Comparison of ENCODE assay signal across 8 cellular contexts in the genomic region with DNA sequence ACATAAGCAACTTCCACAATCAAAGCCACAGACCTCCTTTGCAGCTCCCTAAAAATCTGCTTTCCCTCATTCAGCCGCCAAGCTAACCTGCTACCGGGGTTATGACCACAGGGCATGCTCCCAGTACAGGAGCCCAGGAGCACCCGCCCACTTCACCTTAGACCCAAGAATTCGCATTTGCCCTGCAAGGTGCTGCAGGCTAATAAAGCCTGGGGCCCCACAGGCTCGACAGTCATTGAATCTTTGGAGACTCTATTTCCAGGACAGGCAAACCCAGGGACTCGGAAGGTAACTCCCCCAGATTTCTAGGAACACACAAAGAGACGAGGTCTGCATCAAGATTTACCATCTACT. TPM values are rescaled to one million over a fixed set of nuclear protein-coding genes. Genes with fewer than 3 reads are reported as not detected.
DNase-seq lines count a peak whose midpoint lies in the region; ATAC-seq, FAIRE-seq and TF ChIP-seq lines count a peak whose summit lies in the region.

No MANE protein-coding gene starts in this region.

- TF ChIP-seq RAD21 in K562 (CRISPR knock-in tag; conservative IDR thresholded peaks at IDR 0.05 in 1 of 2, IDR thresholded peaks at IDR 0.05 in 1 of 2) = no peak

- H3K4me1 ChIP-seq in K562 (replicated peaks in 1 of 2; ENCODE audit: control insufficient read depth in 2 of 2, insufficient read depth in 2 of 2, low read length in 2 of 2) = peaks cover 19 to 24% of the 10 kb centered on the region in 2 experiments
- H3K4me1 ChIP-seq in lower lobe of right lung = peaks cover 55% of the 10 kb centered on the region
- H3K4me1 ChIP-seq in uterus = peaks cover 5 to 8% of the 10 kb centered on the region in 2 donors

- H3K4me3 ChIP-seq in K562 (peak overlapping the region; percentile 64), lower lobe of right lung (peak overlapping the region; percentile 68), uterus (peak overlapping the region; percentile 53 to 63)

- BruUV-seq in K562 (replicated peaks; lab: Mats Ljungman, UMichigan) = no TSS peak

- H3K9me3 ChIP-seq in K562 (replicated peaks; ENCODE audit: control insufficient read depth, insufficient read depth, low read depth, low read length) (no peaks in the 10 kb centered on the region), lower lobe of right lung (no peaks in the 10 kb centered on the region), uterus (no peaks in the 10 kb centered on the region)

- TF ChIP-seq POLR2A in K562 (conservative IDR thresholded peaks at IDR 0.05) (no peak), uterus (IDR thresholded peaks at IDR 0.05) (no peak)

- H3K36me3 ChIP-seq in K562 (ENCODE audit: control insufficient read depth, insufficient read depth, low read length) (peaks cover 6% of the 10 kb centered on the region; the same call in 1 of the 3 replicates), lower lobe of right lung (no peaks in the 10 kb centered on the region), uterus (no peaks in the 10 kb centered on the region)

- H3K9ac ChIP-seq in K562 (ENCODE audit: insufficient read depth in 1 of 2, low read depth in 2 of 2, low read length in 2 of 2) = peak overlapping the region; percentile 63 to 93; a peak in 3 of 4 replicates

- ATAC-seq in K562 (peak; percentile 15; the same call in 2 of the 3 replicates), lower lobe of right lung (peak; percentile 5 to 43), GM19397 (IDR thresholded peaks at IDR 0.05; ENCODE audit: unreplicated experiment) (no peak)

- POLR2A ChIA-PET in K562 (lab: Yijun Ruan, JAX) = interaction anchor here (0.8 to 0.9 kb wide), 2 partner anchors 141 to 430 kb away, joined by 3 to 4 read pairs; no protein-coding TSS in a partner anchor

- H3K27ac ChIP-seq in K562 (ENCODE audit: extremely low read depth, low read depth, low read length) (no peak overlapping the region), lower lobe of right lung (peak overlapping the region; percentile 91), uterus (peak overlapping the region; percentile 75 to 98)

- intact Hi-C loops in CD14-positive monocyte (cut with micrococcal nuclease) = loop anchor here (2.0 to 10.0 kb wide), 5 partner anchors 37 to 464 kb away; a partner anchor contains a TSS
- intact Hi-C loops in K562 (cut with micrococcal nuclease) = no loop called here
- intact Hi-C loops in lower lobe of right lung (cut with DNase I) = loop anchor here (10.0 kb wide), 1 partner anchor 84 kb away; no protein-coding TSS in a partner anchor
- intact Hi-C loops in uterus (cut with DNase I; ENCODE audit: low total_unique reads) = no loop called here

- H2AFZ ChIP-seq in K562 (ENCODE audit: low read depth, low read length) = peak overlapping the region; percentile 62

- H3K9me1 ChIP-seq in K562 (ENCODE audit: control insufficient read depth, insufficient read depth, low read length) = peaks cover 4% of the 10 kb centered on the region

- peaks cover 0 to 7% (median 0%) of the 10 kb centered on the region in 3 donors for H3K27me3 Mint-ChIP-seq in CD14-positive monocyte (ENCODE audit: low read depth in 3 of 3)

- TF ChIP-seq CTCF in CD14-positive monocyte (IDR thresholded peaks at IDR 0.05) (no peak), K562 (IDR thresholded peaks at IDR 0.05 in 2 of 3, conservative IDR thresholded peaks at IDR 0.05 in 1 of 3; ENCODE audit: insufficient read depth in 2 of 3, low read depth in 1 of 3, low read length in 3 of 3) (no peak; a peak in 1 of 6 replicates), lower lobe of right lung (IDR thresholded peaks at IDR 0.05) (no peak), uterus (IDR thresholded peaks at IDR 0.05) (no peak)

- peaks cover 0 to 12% (median 0%) of the 10 kb centered on the region in 7 donors for H3K9me3 Mint-ChIP-seq in CD14-positive monocyte

- FAIRE-seq in K562 (lab: Jason Lieb, UNC) = peak; percentile 64

- peaks cover 26 to 42% of the 10 kb centered on the region in 2 donors for H3K36me3 Mint-ChIP-seq in CD14-positive monocyte

- H3K27me3 ChIP-seq in K562 (ENCODE audit: control insufficient read depth in 2 of 2, insufficient read depth in 2 of 2, low read length in 2 of 2) (no peaks in the 10 kb centered on the region), lower lobe of right lung (ENCODE audit: low read depth) (no peaks in the 10 kb centered on the region), uterus (no peaks in the 10 kb centered on the region)

- DNase-seq in CD14-positive monocyte (ENCODE audit: low spot score) = no peak
- peak; percentile 67 for DNase-seq in HT-29 (ENCODE audit: low spot score)
- DNase-seq in K562 (ENCODE audit: extremely low read depth in 1 of 4, low spot score in 3 of 4) = peak in 1 of 4 experiments; percentile 34
- peak; percentile 50 for DNase-seq in lower lobe of right lung
- DNase-seq in uterus = no peak
- no peak for DNase-seq in DMS 273 treated with DMSO at 0.1 percent for 48 hours (lab: John Stamatoyannopoulos, UW)
- no peak for DNase-seq in superior temporal gyrus (ENCODE audit: extremely low spot score)

- peaks cover 47% of the 10 kb centered on the region for H3K79me2 ChIP-seq in K562 (ENCODE audit: control insufficient read depth, insufficient read depth, low read length)

- in situ Hi-C loops in K562 (cut with MboI) = no loop called here

- H3K4me3 Mint-ChIP-seq in CD14-positive monocyte = peak overlapping the region; percentile 97 to 98

- H3K4me2 ChIP-seq in K562 (ENCODE audit: insufficient read depth, low read length) = peak overlapping the region; percentile 84

- CTCF ChIA-PET in K562 (lab: Yijun Ruan, JAX; ENCODE audit: low intra/inter-chr PET ratio) = interaction anchor here (1.1 to 5.8 kb wide), 2 partner anchors 148 to 389 kb away, joined by 3 to 79 read pairs; no protein-coding TSS in a partner anchor

- WGBS in K562 (ENCODE audit: insufficient coverage, low coverage, missing lambda C conversion rate) = 16% methylated on average over 7 of the region's 7 CpGs

- peaks cover 38% of the 10 kb centered on the region for H4K20me1 ChIP-seq in K562 (replicated peaks; ENCODE audit: control insufficient read depth, insufficient read depth, low read length)

- peak overlapping the region; percentile 84 to 95 (median 90) for H3K27ac Mint-ChIP-seq in CD14-positive monocyte

- TF ChIP-seq EP300 in K562 (IDR thresholded peaks at IDR 0.05; ENCODE audit: low read length) = no peak

- peaks cover 61% of the 10 kb centered on the region for H3K4me1 Mint-ChIP-seq in CD14-positive monocyte

TF ChIP-seq in K562, 482 proteins besides CTCF, POLR2A, EP300 and RAD21:
- TF ChIP-seq ELF2 (CRISPR knock-in tag; IDR thresholded peaks at IDR 0.05) = no peak
- TF ChIP-seq ATF1 (CRISPR knock-in tag; IDR thresholded peaks at IDR 0.05) = no peak
- TF ChIP-seq ATF1 (tag; IDR thresholded peaks at IDR 0.05) = no peak
- TF ChIP-seq, protein P1, sequence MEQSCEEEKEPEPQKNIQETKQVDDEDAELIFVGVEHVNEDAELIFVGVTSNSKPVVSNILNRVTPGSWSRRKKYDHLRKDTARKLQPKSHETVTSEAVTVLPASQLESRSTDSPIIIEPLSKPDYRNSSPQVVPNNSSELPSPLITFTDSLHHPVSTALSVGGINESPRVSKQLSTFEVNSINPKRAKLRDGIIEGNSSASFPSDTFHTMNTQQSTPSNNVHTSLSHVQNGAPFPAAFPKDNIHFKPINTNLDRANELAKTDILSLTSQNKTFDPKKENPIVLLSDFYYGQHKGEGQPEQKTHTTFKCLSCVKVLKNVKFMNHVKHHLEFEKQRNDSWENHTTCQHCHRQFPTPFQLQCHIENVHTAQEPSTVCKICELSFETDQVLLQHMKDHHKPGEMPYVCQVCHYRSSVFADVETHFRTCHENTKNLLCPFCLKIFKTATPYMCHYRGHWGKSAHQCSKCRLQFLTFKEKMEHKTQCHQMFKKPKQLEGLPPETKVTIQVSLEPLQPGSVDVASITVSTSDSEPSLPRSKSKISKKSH (CRISPR knock-in tag; IDR thresholded peaks at IDR 0.05) = no peak
- TF ChIP-seq FOXK1 (CRISPR knock-in tag; IDR thresholded peaks at IDR 0.05; ENCODE audit: borderline replicate concordance) = no peak
- TF ChIP-seq ZNF134 (CRISPR knock-in tag; conservative IDR thresholded peaks at IDR 0.05) = no peak
- no peak for TF ChIP-seq NCOA6 (IDR thresholded peaks at IDR 0.05)
- no peak for TF ChIP-seq HSF4 (CRISPR knock-in tag; IDR thresholded peaks at IDR 0.05; ENCODE audit: borderline replicate concordance)
- no peak for TF ChIP-seq DDX20 (tag; IDR thresholded peaks at IDR 0.05; ENCODE audit: low read depth)
- no peak for TF ChIP-seq RBM25 (IDR thresholded peaks at IDR 0.05; ENCODE audit: low read depth, low read length, severe bottlenecking)
- TF ChIP-seq TBP (optimal IDR thresholded peaks at IDR 0.05; ENCODE audit: low read depth, low read length) = no peak
- TF ChIP-seq NR2C2 (CRISPR knock-in tag; IDR thresholded peaks at IDR 0.05) = no peak
- no peak for TF ChIP-seq NR2C2 (tag; IDR thresholded peaks at IDR 0.05)
- no peak for TF ChIP-seq ZNF696 (CRISPR knock-in tag; conservative IDR thresholded peaks at IDR 0.05)
- no peak for TF ChIP-seq XRCC3 (IDR thresholded peaks at IDR 0.05)

RNA-seq across cellular contexts. Expression of a gene that starts 1.1 kb away (rescaled TPM):
- polyA plus RNA-seq in CD14-positive monocyte = 1 to 10 TPM; 1.7 to 3.0 TPM
- total RNA-seq in HT-29 (2014; rRNA removed; shearing (Covaris generic)) = 15.7 and 15.8 TPM in 2 replicates
- 42.0 and 63.9 TPM in 2 replicates for total RNA-seq in K562 (2011; cell fraction: chromatin; rRNA removed; ENCODE audit: low replicate concordance)
- 20.0 and 28.9 TPM in 2 replicates for total RNA-seq in K562 (2011; cell fraction: nucleolus; rRNA removed)
- 26.3 and 27.1 TPM in 2 replicates for total RNA-seq in K562 (2011; cell fraction: nucleoplasm; rRNA removed)
- total RNA-seq in K562 (2014; rRNA removed) = 19.9 and 25.5 TPM in 2 replicates
- 13.7 and 15.8 TPM in 2 replicates for total RNA-seq in K562 (2014; rRNA removed; fragmentation: Illumina TruSeq; extraction: Trizol)
- total RNA-seq in K562 (2015; rRNA removed; fragmentation: Illumina TruSeq; extraction: Trizol) = 17.8 and 19.2 TPM in 2 replicates
- 36.4 and 44.1 TPM in 2 replicates for total RNA-seq in K562 (2021)
- 22.9 and 27.1 TPM in 2 replicates for polyA plus RNA-seq in K562 (2011; rRNA removed)
- 22.7 and 25.8 TPM in 2 replicates for polyA plus RNA-seq in K562 (2011; cell fraction: cytosol; rRNA removed)
- 26.4 and 33.4 TPM in 2 replicates for polyA plus RNA-seq in K562 (2011; cell fraction: nucleus; rRNA removed)
- polyA plus RNA-seq in K562 (2012) = 25.0 and 32.0 TPM in 2 replicates
- 26.6 TPM in 2 replicates for polyA plus RNA-seq in K562 (2014; fragmentation: Illumina TruSeq; extraction: Trizol)
- polyA plus RNA-seq in K562 (2014; fragmentation: Nextera tagmentation; extraction: Ambion mirVana) = under 1 TPM; 0.06 to 0.10 TPM
- polyA plus RNA-seq in K562 (2014; rRNA removed) = 23.2 and 27.9 TPM in 2 replicates
- polyA minus RNA-seq in K562 (2011; rRNA and poly(A)+ RNA removed) = 19.9 and 22.5 TPM in 2 replicates
- polyA minus RNA-seq in K562 (2011; cell fraction: cytosol; rRNA and poly(A)+ RNA removed) = 13.9 and 19.5 TPM in 2 replicates
- polyA minus RNA-seq in K562 (2011; cell fraction: nucleus; rRNA and poly(A)+ RNA removed) = 10.1 and 12.6 TPM in 2 replicates
- total RNA-seq in lower lobe of right lung = 146 TPM
- total RNA-seq in uterus = 10 to 100 TPM; 13.1 to 73.7 (median 26.2) TPM

Comparison
In these comparisons a context has a peak if more than half of its experiments do, and no peak if none do; other contexts are left out.
1. DNase-seq: peak in HT-29 (single experiment) and lower lobe of right lung (single experiment); none in CD14-positive monocyte (single experiment), uterus (0 of 2), DMS 273 treated with DMSO at 0.1 percent for 48 hours (single experiment) and superior temporal gyrus (single experiment).
2. intact Hi-C loops: an anchor here in CD14-positive monocyte (2.0 to 10.0 kb wide) and lower lobe of right lung (10.0 kb wide); none called in K562 and uterus.
3. Peak in every context shown above with its lines, with median percentiles within 50 percentile points of each other: H3K4me3 ChIP-seq.